Comparison of ENCODE assay signal across 1 cellular context in the genomic region with DNA sequence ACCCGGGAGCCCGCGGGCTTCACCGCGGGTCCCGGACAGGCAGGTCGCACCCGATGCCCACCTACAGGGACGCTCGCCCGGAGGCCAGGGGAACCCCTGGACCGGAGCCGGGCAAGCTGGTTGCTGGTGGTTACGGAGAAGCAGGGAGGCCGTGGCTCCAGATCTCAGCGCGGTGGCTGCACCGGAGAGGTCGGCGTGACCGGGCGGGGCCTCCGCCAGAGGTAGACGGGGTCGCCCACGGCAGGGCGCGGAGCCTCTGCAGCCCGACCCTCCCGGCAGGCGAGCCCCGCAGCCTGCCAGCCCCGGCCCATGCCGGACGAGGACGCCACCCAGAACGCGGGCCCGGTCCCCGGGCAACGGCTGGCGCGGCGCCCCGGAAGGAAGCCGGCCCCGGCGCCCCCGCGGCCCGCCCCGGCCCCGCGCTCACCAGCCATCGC.
TF ChIP-seq lines count a peak whose summit lies in the region.

No MANE protein-coding gene starts in this region.

TF ChIP-seq in HepG2, 621 proteins besides CTCF, POLR2A, EP300 and RAD21 (continued from another document and continues in another):
- 0 out of 2 replicates have a peak, but pooled peaks have one; percentile 6 for TF ChIP-seq ZNF512B (CRISPR knock-in tag; IDR thresholded peaks at IDR 0.05; ENCODE audit: borderline replicate concordance)
- no peak for TF ChIP-seq NCOR1 (IDR thresholded peaks at IDR 0.05; ENCODE audit: borderline replicate concordance, low read length)
- no peak for TF ChIP-seq SAP130 (CRISPR knock-in tag; IDR thresholded peaks at IDR 0.05; ENCODE audit: low read depth)
- TF ChIP-seq JARID2 (CRISPR knock-in tag; IDR thresholded peaks at IDR 0.05; ENCODE audit: insufficient replicate concordance): no peak
- no peak for TF ChIP-seq ZNF605 (CRISPR knock-in tag; IDR thresholded peaks at IDR 0.05)
- TF ChIP-seq FOXA3 (CRISPR knock-in tag; IDR thresholded peaks at IDR 0.05): no peak
- TF ChIP-seq ZZZ3 (CRISPR knock-in tag; IDR thresholded peaks at IDR 0.05; ENCODE audit: borderline replicate concordance): no peak
- TF ChIP-seq, protein P1, sequence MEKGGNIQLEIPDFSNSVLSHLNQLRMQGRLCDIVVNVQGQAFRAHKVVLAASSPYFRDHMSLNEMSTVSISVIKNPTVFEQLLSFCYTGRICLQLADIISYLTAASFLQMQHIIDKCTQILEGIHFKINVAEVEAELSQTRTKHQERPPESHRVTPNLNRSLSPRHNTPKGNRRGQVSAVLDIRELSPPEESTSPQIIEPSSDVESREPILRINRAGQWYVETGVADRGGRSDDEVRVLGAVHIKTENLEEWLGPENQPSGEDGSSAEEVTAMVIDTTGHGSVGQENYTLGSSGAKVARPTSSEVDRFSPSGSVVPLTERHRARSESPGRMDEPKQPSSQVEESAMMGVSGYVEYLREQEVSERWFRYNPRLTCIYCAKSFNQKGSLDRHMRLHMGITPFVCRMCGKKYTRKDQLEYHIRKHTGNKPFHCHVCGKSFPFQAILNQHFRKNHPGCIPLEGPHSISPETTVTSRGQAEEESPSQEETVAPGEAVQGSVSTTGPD (CRISPR knock-in tag; IDR thresholded peaks at IDR 0.05): 0 out of 2 replicates have a peak, but pooled peaks have one; percentile 4
- TF ChIP-seq, protein P2, sequence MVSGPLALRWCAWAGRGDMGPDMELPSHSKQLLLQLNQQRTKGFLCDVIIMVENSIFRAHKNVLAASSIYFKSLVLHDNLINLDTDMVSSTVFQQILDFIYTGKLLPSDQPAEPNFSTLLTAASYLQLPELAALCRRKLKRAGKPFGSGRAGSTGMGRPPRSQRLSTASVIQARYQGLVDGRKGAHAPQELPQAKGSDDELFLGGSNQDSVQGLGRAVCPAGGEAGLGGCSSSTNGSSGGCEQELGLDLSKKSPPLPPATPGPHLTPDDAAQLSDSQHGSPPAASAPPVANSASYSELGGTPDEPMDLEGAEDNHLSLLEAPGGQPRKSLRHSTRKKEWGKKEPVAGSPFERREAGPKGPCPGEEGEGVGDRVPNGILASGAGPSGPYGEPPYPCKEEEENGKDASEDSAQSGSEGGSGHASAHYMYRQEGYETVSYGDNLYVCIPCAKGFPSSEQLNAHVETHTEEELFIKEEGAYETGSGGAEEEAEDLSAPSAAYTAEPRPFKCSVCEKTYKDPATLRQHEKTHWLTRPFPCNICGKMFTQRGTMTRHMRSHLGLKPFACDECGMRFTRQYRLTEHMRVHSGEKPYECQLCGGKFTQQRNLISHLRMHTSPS (CRISPR knock-in tag; IDR thresholded peaks at IDR 0.05; ENCODE audit: low read depth): no peak
- TF ChIP-seq, protein P3, sequence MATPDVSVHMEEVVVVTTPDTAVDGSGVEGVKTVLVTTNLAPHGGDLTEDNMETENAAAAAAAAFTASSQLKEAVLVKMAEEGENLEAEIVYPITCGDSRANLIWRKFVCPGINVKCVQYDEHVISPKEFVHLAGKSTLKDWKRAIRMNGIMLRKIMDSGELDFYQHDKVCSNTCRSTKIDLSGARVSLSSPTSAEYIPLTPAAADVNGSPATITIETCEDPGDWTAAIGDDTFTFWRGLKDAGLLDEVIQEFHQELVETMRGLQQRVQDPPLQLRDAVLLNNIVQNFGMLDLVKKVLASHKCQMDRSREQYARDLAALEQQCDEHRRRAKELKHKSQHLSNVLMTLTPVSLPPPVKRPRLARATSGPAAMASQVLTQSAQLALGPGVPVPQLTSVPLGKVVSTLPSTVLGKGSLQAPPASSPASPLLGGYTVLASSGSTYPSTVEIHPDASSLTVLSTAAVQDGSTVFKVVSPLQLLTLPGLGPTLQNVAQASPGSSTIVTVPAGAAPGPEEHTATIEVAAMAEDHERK (CRISPR knock-in tag; IDR thresholded peaks at IDR 0.05; ENCODE audit: low read depth): no peak
- no peak for TF ChIP-seq RFX5 (IDR thresholded peaks at IDR 0.05; ENCODE audit: low read depth, low read length)
- TF ChIP-seq AGO1 (IDR thresholded peaks at IDR 0.05; ENCODE audit: low read depth, low read length, poor library complexity, severe bottlenecking): no peak
- no peak for TF ChIP-seq ZFP91 (CRISPR knock-in tag; IDR thresholded peaks at IDR 0.05; ENCODE audit: borderline replicate concordance)
- TF ChIP-seq NFKB2 (CRISPR knock-in tag; IDR thresholded peaks at IDR 0.05; ENCODE audit: borderline replicate concordance): no peak
- TF ChIP-seq E2F1 (CRISPR knock-in tag; IDR thresholded peaks at IDR 0.05): no peak
- TF ChIP-seq ZNF792 (CRISPR knock-in tag; IDR thresholded peaks at IDR 0.05): no peak
- TF ChIP-seq ETV5 (CRISPR knock-in tag; IDR thresholded peaks at IDR 0.05; ENCODE audit: borderline replicate concordance): no peak
- TF ChIP-seq, protein P4, sequence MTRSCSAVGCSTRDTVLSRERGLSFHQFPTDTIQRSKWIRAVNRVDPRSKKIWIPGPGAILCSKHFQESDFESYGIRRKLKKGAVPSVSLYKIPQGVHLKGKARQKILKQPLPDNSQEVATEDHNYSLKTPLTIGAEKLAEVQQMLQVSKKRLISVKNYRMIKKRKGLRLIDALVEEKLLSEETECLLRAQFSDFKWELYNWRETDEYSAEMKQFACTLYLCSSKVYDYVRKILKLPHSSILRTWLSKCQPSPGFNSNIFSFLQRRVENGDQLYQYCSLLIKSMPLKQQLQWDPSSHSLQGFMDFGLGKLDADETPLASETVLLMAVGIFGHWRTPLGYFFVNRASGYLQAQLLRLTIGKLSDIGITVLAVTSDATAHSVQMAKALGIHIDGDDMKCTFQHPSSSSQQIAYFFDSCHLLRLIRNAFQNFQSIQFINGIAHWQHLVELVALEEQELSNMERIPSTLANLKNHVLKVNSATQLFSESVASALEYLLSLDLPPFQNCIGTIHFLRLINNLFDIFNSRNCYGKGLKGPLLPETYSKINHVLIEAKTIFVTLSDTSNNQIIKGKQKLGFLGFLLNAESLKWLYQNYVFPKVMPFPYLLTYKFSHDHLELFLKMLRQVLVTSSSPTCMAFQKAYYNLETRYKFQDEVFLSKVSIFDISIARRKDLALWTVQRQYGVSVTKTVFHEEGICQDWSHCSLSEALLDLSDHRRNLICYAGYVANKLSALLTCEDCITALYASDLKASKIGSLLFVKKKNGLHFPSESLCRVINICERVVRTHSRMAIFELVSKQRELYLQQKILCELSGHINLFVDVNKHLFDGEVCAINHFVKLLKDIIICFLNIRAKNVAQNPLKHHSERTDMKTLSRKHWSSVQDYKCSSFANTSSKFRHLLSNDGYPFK (CRISPR knock-in tag; IDR thresholded peaks at IDR 0.05; ENCODE audit: borderline replicate concordance): no peak
- no peak for TF ChIP-seq NR1H2 (CRISPR knock-in tag; IDR thresholded peaks at IDR 0.05; ENCODE audit: borderline replicate concordance, low read depth)
- TF ChIP-seq TCF7L2 (IDR thresholded peaks at IDR 0.05; ENCODE audit: low read depth, low read length): no peak
- no peak for TF ChIP-seq HOXA7 (CRISPR knock-in tag; IDR thresholded peaks at IDR 0.05)
- TF ChIP-seq CBX1 (IDR thresholded peaks at IDR 0.05; ENCODE audit: low read depth): no peak
- no peak for TF ChIP-seq ATRX (CRISPR knock-in tag; IDR thresholded peaks at IDR 0.05; ENCODE audit: borderline replicate concordance)
- no peak for TF ChIP-seq NR2F1 (CRISPR knock-in tag; IDR thresholded peaks at IDR 0.05)
- TF ChIP-seq THAP8 (CRISPR knock-in tag; IDR thresholded peaks at IDR 0.05; ENCODE audit: borderline replicate concordance): no peak
- TF ChIP-seq, protein P5, sequence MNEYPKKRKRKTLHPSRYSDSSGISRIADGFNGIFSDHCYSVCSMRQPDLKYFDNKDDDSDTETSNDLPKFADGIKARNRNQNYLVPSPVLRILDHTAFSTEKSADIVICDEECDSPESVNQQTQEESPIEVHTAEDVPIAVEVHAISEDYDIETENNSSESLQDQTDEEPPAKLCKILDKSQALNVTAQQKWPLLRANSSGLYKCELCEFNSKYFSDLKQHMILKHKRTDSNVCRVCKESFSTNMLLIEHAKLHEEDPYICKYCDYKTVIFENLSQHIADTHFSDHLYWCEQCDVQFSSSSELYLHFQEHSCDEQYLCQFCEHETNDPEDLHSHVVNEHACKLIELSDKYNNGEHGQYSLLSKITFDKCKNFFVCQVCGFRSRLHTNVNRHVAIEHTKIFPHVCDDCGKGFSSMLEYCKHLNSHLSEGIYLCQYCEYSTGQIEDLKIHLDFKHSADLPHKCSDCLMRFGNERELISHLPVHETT (CRISPR knock-in tag; conservative IDR thresholded peaks at IDR 0.05): no peak; the same call in 1 of the 2 replicates
- TF ChIP-seq ZNF205 (CRISPR knock-in tag; IDR thresholded peaks at IDR 0.05): 0 out of 2 replicates have a peak, but pooled peaks have one; percentile 7
- TF ChIP-seq MAFK (conservative IDR thresholded peaks at IDR 0.05 in 1 of 2, IDR thresholded peaks at IDR 0.05 in 1 of 2; ENCODE audit: low read length in 2 of 2): no peak
- TF ChIP-seq ZNF556 (CRISPR knock-in tag; IDR thresholded peaks at IDR 0.05; ENCODE audit: borderline replicate concordance): no peak
- no peak; the same call in 2 of the 3 replicates for TF ChIP-seq MXI1 (IDR thresholded peaks at IDR 0.05; ENCODE audit: borderline replicate concordance, low read depth, low read length)
- TF ChIP-seq ZNF260 (CRISPR knock-in tag; IDR thresholded peaks at IDR 0.05; ENCODE audit: borderline replicate concordance, low read depth): no peak
- TF ChIP-seq CBX2 (IDR thresholded peaks at IDR 0.05; ENCODE audit: low read depth, low read length): no peak
- no peak for TF ChIP-seq CBX2 (CRISPR knock-in tag; IDR thresholded peaks at IDR 0.05; ENCODE audit: low read depth)
- TF ChIP-seq HDAC2 (CRISPR knock-in tag; IDR thresholded peaks at IDR 0.05): no peak
- no peak for TF ChIP-seq ZNF775 (CRISPR knock-in tag; IDR thresholded peaks at IDR 0.05; ENCODE audit: borderline replicate concordance)
- no peak for TF ChIP-seq IKZF5 (CRISPR knock-in tag; IDR thresholded peaks at IDR 0.05)
- TF ChIP-seq, protein P6, sequence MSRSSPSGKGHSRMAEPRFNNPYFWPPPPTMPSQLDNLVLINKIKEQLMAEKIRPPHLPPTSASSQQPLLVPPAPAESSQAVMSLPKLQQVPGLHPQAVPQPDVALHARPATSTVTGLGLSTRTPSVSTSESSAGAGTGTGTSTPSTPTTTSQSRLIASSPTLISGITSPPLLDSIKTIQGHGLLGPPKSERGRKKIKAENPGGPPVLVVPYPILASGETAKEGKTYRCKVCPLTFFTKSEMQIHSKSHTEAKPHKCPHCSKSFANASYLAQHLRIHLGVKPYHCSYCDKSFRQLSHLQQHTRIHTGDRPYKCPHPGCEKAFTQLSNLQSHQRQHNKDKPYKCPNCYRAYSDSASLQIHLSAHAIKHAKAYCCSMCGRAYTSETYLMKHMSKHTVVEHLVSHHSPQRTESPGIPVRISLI (CRISPR knock-in tag; IDR thresholded peaks at IDR 0.05; ENCODE audit: borderline replicate concordance): no peak
